16 cellular contexts compared by ENCODE assay signal in the genomic region with DNA sequence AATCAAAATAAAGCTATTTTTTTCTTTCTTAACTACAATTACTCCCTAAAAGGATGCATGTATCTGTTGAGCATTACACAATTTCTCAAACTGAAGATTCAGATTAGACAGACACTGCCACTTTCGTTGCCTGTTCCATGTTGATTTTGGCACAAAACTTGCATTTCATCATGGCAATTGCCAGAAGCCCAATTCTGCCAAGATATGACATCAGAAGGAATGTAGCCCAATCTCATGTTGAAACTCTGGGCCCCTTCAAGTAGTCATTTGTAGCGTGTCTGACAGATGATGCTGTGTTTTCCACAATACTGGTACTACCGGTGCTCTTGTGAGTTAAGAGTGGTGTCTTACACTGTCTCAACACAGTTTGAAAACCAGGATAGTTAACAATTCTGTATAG.
DNase-seq lines count a peak whose midpoint lies in the region; ATAC-seq and TF ChIP-seq lines count a peak whose summit lies in the region.
"Had no signal": no experiment of that assay in that cellular context is flagged by ENCODE, and none has a peak within 500 bp of the region (broad histone marks: within the 10 kb centered on the region; RNA-seq: fewer than 3 reads in every experiment).

No MANE protein-coding gene starts in this region.

- no peak overlapping the region for H4K5ac ChIP-seq in mesendoderm (ENCODE audit: low read length)

- no peak overlapping the region for H3K23ac ChIP-seq in mesendoderm (ENCODE audit: low read length)

- no peaks in the 10 kb centered on the region for H3K79me2 ChIP-seq in mesendoderm (ENCODE audit: control insufficient read depth, insufficient read depth, low read length)

- H2AK5ac ChIP-seq in mesendoderm (ENCODE audit: low read length) = no peak overlapping the region

- H3K9me3 ChIP-seq in lung (ENCODE audit: control insufficient read depth in 2 of 2, insufficient read depth in 1 of 2, low read length in 1 of 2) = no peaks in the 10 kb centered on the region
- H3K9me3 ChIP-seq: SJCRH30 had no signal

- no peak overlapping the region for H3K56ac ChIP-seq in mesendoderm (ENCODE audit: low read length)

- no peak overlapping the region for H3K18ac ChIP-seq in mesendoderm (ENCODE audit: low read length)

- H3K27ac Mint-ChIP-seq in dendritic cell treated with granulocyte-macrophage colony-stimulating factor and Interleukin-4, amounts not matched to agents 40 ng/mL and 50 ng/mL, for 4 days = peak overlapping the region; percentile 83
- H3K27ac Mint-ChIP-seq: activated naive CD8-positive, alpha-beta T cell treated with anti-CD3 and anti-CD28 coated beads, Interleukin-2, amount 50 U/mL, for 24 hours had no signal

- no peak overlapping the region for H3K4me3 ChIP-seq in lung
- no peak overlapping the region for H3K4me3 ChIP-seq in mesendoderm (ENCODE audit: low read length)
- H3K4me3 ChIP-seq: neural progenitor cell, SJCRH30, smooth muscle cell had no signal

- peaks cover 9% of the 10 kb centered on the region for H3K9me3 Mint-ChIP-seq in dendritic cell treated with granulocyte-macrophage colony-stimulating factor and Interleukin-4, amounts not matched to agents 40 ng/mL and 50 ng/mL, for 4 days
- H3K9me3 Mint-ChIP-seq: neural progenitor cell had no signal

- no peak overlapping the region for H2BK5ac ChIP-seq in mesendoderm (ENCODE audit: low read length)

- peak; percentile 62 for DNase-seq in NCI-H2029 (lab: John Stamatoyannopoulos, UW)
- peak; percentile 33 for DNase-seq in lung (ENCODE audit: low spot score)
- DNase-seq in superior temporal gyrus (ENCODE audit: extremely low spot score) = peak; percentile 20
- no peak for DNase-seq in mesendoderm
- DNase-seq in activated CD4-positive, CD25-positive, alpha-beta regulatory T cell (lab: John Stamatoyannopoulos, UW) = no peak
- DNase-seq: HCEC 1CT; NCI-H1105 treated with DMSO at 0.1 percent for 48 hours; stimulated activated naive CD4-positive, alpha-beta T cell treated with Interleukin-2 at 50 U/mL for 16 hours had no signal

- no peak for TF ChIP-seq CTCF in lung (IDR thresholded peaks at IDR 0.05; ENCODE audit: control extremely low read depth, extremely low read depth)

- H3K36me3 Mint-ChIP-seq in dendritic cell treated with granulocyte-macrophage colony-stimulating factor and Interleukin-4, amounts not matched to agents 40 ng/mL and 50 ng/mL, for 4 days (ENCODE audit: low read depth) = no peaks in the 10 kb centered on the region
- H3K36me3 Mint-ChIP-seq: neural progenitor cell had no signal

- no peak overlapping the region for H2BK120ac ChIP-seq in mesendoderm (ENCODE audit: low read depth, low read length)

- H3K4me1 ChIP-seq in lung (ENCODE audit: control insufficient read depth in 2 of 2, insufficient read depth in 2 of 2, low read length in 2 of 2) (peaks cover 0 to 2% of the 10 kb centered on the region in 2 donors), mesendoderm (ENCODE audit: control insufficient read depth, low read depth, low read length) (no peaks in the 10 kb centered on the region)
- H3K4me1 ChIP-seq: SJCRH30 had no signal

- no peak overlapping the region for H3K4me2 ChIP-seq in mesendoderm (ENCODE audit: low read length)
- H3K4me2 ChIP-seq: smooth muscle cell had no signal

- H3K27me3 Mint-ChIP-seq in dendritic cell treated with granulocyte-macrophage colony-stimulating factor and Interleukin-4, amounts not matched to agents 40 ng/mL and 50 ng/mL, for 4 days = no peaks in the 10 kb centered on the region
- H3K27me3 Mint-ChIP-seq: activated naive CD8-positive, alpha-beta T cell treated with anti-CD3 and anti-CD28 coated beads, Interleukin-2, amount 50 U/mL, for 24 hours had no signal

- no peak overlapping the region for H4K8ac ChIP-seq in mesendoderm (ENCODE audit: low read depth, low read length)

- intact Hi-C loops in dendritic cell treated with granulocyte-macrophage colony-stimulating factor and Interleukin-4, amounts not matched to agents 40 ng/mL and 50 ng/mL, for 4 days (cut with micrococcal nuclease) = no loop called here

- WGBS in lung, 2 donors = 43 to 68% methylated on average over 3 of the region's 3 CpGs
- no CpG with 5 or more reads among the region's 3 CpGs for WGBS in mesendoderm (ENCODE audit: extremely low coverage, insufficient coverage, low lambda C conversion rate)

- peaks cover 50% of the 10 kb centered on the region for H3K4me1 Mint-ChIP-seq in dendritic cell treated with granulocyte-macrophage colony-stimulating factor and Interleukin-4, amounts not matched to agents 40 ng/mL and 50 ng/mL, for 4 days (ENCODE audit: low read depth)
- H3K4me1 Mint-ChIP-seq: activated naive CD8-positive, alpha-beta T cell treated with anti-CD3 and anti-CD28 coated beads, Interleukin-2, amount 50 U/mL, for 24 hours had no signal

- H3K4me3 Mint-ChIP-seq in dendritic cell treated with granulocyte-macrophage colony-stimulating factor and Interleukin-4, amounts not matched to agents 40 ng/mL and 50 ng/mL, for 4 days = no peak overlapping the region
- H3K4me3 Mint-ChIP-seq: activated naive CD8-positive, alpha-beta T cell treated with anti-CD3 and anti-CD28 coated beads, Interleukin-2, amount 50 U/mL, for 24 hours; neural progenitor cell had no signal

- H3K36me3 ChIP-seq in lung (ENCODE audit: control insufficient read depth in 2 of 2, insufficient read depth in 2 of 2, low read length in 2 of 2) (no peaks in the 10 kb centered on the region), mesendoderm (ENCODE audit: control insufficient read depth, insufficient read depth, low read length) (no peaks in the 10 kb centered on the region)
- H3K36me3 ChIP-seq: neural progenitor cell, SJCRH30 had no signal

- no peak overlapping the region for H2BK15ac ChIP-seq in mesendoderm (replicated peaks; ENCODE audit: low read depth)

- H3K79me1 ChIP-seq in mesendoderm (ENCODE audit: low read length) = no peaks in the 10 kb centered on the region

- no peak for ATAC-seq in lung (ENCODE audit: insufficient read depth, low FRiP score)
- no peak for ATAC-seq in GM18517 (IDR thresholded peaks at IDR 0.05; ENCODE audit: unreplicated experiment)
- ATAC-seq in GM18868 (IDR thresholded peaks at IDR 0.05; ENCODE audit: unreplicated experiment) = no peak

- H3K27ac ChIP-seq in lung (ENCODE audit: low read depth in 1 of 2, low read length in 1 of 2) (no peak overlapping the region), mesendoderm (ENCODE audit: low read depth, low read length) (no peak overlapping the region)
- H3K27ac ChIP-seq: C4-2B, neural progenitor cell, SJCRH30 had no signal

- no peak overlapping the region for H3K4ac ChIP-seq in mesendoderm (ENCODE audit: low read depth, low read length)

- no peaks in the 10 kb centered on the region for H3K27me3 ChIP-seq in lung (ENCODE audit: control insufficient read depth, insufficient read depth)
- no peaks in the 10 kb centered on the region for H3K27me3 ChIP-seq in mesendoderm (ENCODE audit: insufficient read depth, low read length, poor library complexity)
- H3K27me3 ChIP-seq: neural progenitor cell had no signal

- H3K9ac ChIP-seq in mesendoderm (ENCODE audit: low read length) = no peak overlapping the region
- H3K9ac ChIP-seq: neural progenitor cell had no signal

Comparison
In these comparisons a context has a peak if more than half of its experiments do, and no peak if none do; other contexts are left out.
1. DNase-seq: peak in NCI-H2029 (single experiment), lung (single experiment) and superior temporal gyrus (single experiment); none in mesendoderm (single experiment) and activated CD4-positive, CD25-positive, alpha-beta regulatory T cell (0 of 4).